1 cellular context compared by ENCODE assay signal in genomic region chr17:42680331-42680808, GRCh38.
TF ChIP-seq lines count a peak whose summit lies in the region.

No MANE protein-coding gene starts in this region.

TF ChIP-seq in K562, 482 proteins besides CTCF, POLR2A, EP300 and RAD21 (continues in another document):
- TF ChIP-seq TBP (optimal IDR thresholded peaks at IDR 0.05; ENCODE audit: low read depth, low read length) (peak; percentile 41), ZBTB40 (IDR thresholded peaks at IDR 0.05) (no peak), ZBTB40 (CRISPR knock-in tag; IDR thresholded peaks at IDR 0.05) (no peak), RBFOX2 (IDR thresholded peaks at IDR 0.05; ENCODE audit: low read depth, low read length) (peak; percentile 59; the same call in 1 of the 2 replicates), RREB1 (CRISPR knock-in tag; IDR thresholded peaks at IDR 0.05) (0 out of 2 replicates have a peak, but pooled peaks have one; percentile 49), PRDM10 (IDR thresholded peaks at IDR 0.05; ENCODE audit: partially characterized antibody) (peak; percentile 43), CREB3L1 (IDR thresholded peaks at IDR 0.05; ENCODE audit: borderline replicate concordance, low read depth) (peak; percentile 16; the same call in 1 of the 2 replicates), SUPT5H (IDR thresholded peaks at IDR 0.05) (peak; percentile 30; the same call in 1 of the 2 replicates), ZFX (CRISPR knock-in tag; IDR thresholded peaks at IDR 0.05) (peak; percentile 58; the same call in 1 of the 2 replicates), TFAP4 (CRISPR knock-in tag; IDR thresholded peaks at IDR 0.05; ENCODE audit: borderline replicate concordance) (peak; percentile 36; the same call in 1 of the 2 replicates), PHF8 (IDR thresholded peaks at IDR 0.05; ENCODE audit: borderline replicate concordance, low read length) (peak; percentile 9; the same call in 1 of the 2 replicates), MAFK (IDR thresholded peaks at IDR 0.05; ENCODE audit: low read length) (no peak), JUND (IDR thresholded peaks at IDR 0.05; ENCODE audit: borderline replicate concordance, low read depth, low read length) (peak; percentile 17; the same call in 1 of the 2 replicates), JUND (tag; IDR thresholded peaks at IDR 0.05; ENCODE audit: borderline replicate concordance, low read depth, low read length) (no peak), POLR2B (IDR thresholded peaks at IDR 0.05; ENCODE audit: low read depth, partially characterized antibody) (peak; percentile 29), ZBTB11 (CRISPR knock-in tag; IDR thresholded peaks at IDR 0.05) (no peak), EGR1 (conservative IDR thresholded peaks at IDR 0.05) (peak; percentile 68), YY1 (IDR thresholded peaks at IDR 0.05; ENCODE audit: borderline replicate concordance in 1 of 3, control insufficient read depth in 1 of 3, extremely low read depth in 1 of 3, insufficient read depth in 3 of 3, insufficient read length in 1 of 3, insufficient replicate concordance in 2 of 3, low read depth in 1 of 3, low read length in 2 of 3) (peak in 1 of 3 experiments; percentile 63), CAMTA2 (CRISPR knock-in tag; conservative IDR thresholded peaks at IDR 0.05) (0 out of 2 replicates have a peak, but pooled peaks have one; percentile 23), EHMT2 (IDR thresholded peaks at IDR 0.05) (peak; percentile 76), TCF15 (CRISPR knock-in tag; IDR thresholded peaks at IDR 0.05) (no peak), OTX1 (CRISPR knock-in tag; IDR thresholded peaks at IDR 0.05) (no peak), CBFB (CRISPR knock-in tag; IDR thresholded peaks at IDR 0.05) (no peak)
